Comparison of ENCODE assay signal across 12 cellular contexts in the genomic region with DNA sequence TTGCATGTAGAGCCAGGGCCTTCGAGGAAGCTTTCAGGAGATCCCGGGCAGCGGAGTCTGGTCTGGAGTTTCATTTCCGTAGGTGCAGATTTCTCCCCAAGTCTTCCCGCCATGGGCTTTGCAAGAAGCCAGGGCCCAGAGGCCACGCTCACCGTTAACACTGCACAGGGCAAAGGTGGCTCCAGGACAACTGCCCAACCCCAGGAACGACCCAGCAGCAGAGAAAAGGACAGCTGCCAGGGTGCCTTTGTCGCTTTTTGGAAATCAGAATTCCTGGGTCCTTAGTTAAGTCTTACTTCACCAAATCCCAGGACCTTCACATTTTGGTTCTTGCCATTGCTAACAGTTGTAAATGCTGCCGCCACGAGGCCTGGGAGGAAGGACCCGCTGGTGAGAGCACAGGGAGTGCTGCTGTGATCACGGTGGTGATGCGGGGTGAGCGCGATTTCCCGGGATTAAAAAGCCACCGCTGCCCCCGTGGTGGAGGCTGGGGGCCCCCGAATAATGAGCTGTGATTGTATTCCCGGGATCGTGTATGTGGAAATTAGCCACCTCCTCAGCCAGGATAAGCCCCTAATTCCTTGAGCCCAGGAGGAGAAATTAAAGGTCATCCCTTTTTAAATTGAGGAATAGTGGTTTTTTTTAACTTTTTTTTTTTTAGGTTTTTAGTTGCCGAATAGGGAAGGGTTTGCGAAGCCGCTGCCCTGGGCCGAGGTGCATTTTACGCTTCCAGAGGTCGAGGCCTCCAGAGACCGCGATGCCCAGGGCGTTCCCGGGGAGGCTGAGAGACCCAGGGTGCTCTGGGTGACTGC. TPM values are rescaled to one million over a fixed set of nuclear protein-coding genes. Genes with fewer than 3 reads are reported as not detected.
A peak's percentile ranks its signal among the peaks of the same experiment; 100 is the strongest.
DNase-seq lines count a peak whose midpoint lies in the region; ATAC-seq and TF ChIP-seq lines count a peak whose summit lies in the region.
"Had no signal": no experiment of that assay in that cellular context is flagged by ENCODE, and none has a peak within 500 bp of the region (broad histone marks: within the 10 kb centered on the region; RNA-seq: fewer than 3 reads in every experiment).

No MANE protein-coding gene starts in this region.

- intact Hi-C loops in naive thymus-derived CD4-positive, alpha-beta T cell (cut with micrococcal nuclease): loop anchor here in 1 of 2 donors (2.0 kb wide), 1 partner anchor 122 kb away; no protein-coding TSS in a partner anchor
- intact Hi-C loops in left colon (cut with DNase I, micrococcal nuclease): no loop called here
- intact Hi-C loops in breast epithelium (cut with DNase I; ENCODE audit: low total_unique reads): no loop called here

- peak overlapping the region in 9 of 10 donors; percentile 51 to 84 (median 72) for H3K4me3 Mint-ChIP-seq in naive thymus-derived CD4-positive, alpha-beta T cell

- H3K36me3 ChIP-seq in H7 (replicated peaks; ENCODE audit: control insufficient read depth, insufficient read depth, low read length): no peaks in the 10 kb centered on the region
- H3K36me3 ChIP-seq in naive thymus-derived CD4-positive, alpha-beta T cell (ENCODE audit: control insufficient read depth in 2 of 3, insufficient read depth in 3 of 3, low read length in 3 of 3): no peaks in the 10 kb centered on the region
- no peaks in the 10 kb centered on the region for H3K36me3 ChIP-seq in breast epithelium

- peaks cover 0 to 31% of the 10 kb centered on the region in 2 donors for H3K4me1 ChIP-seq in naive thymus-derived CD4-positive, alpha-beta T cell (ENCODE audit: control insufficient read depth in 2 of 2, insufficient read depth in 2 of 2, low read length in 2 of 2)
- peaks cover 4 to 10% of the 10 kb centered on the region in 2 donors for H3K4me1 ChIP-seq in breast epithelium

- DNase-seq in AG10803 (ENCODE audit: low read depth): no peak
- DNase-seq in H7: peak; percentile 78
- DNase-seq in cerebellar cortex (ENCODE audit: low spot score): peak; percentile 16
- peak in 1 of 9 donors; percentile 18 for DNase-seq in naive thymus-derived CD4-positive, alpha-beta T cell
- no peak for DNase-seq in left colon
- no peak for DNase-seq in breast epithelium (ENCODE audit: low spot score in 2 of 2)
- no peak for DNase-seq in NCI-H526 (lab: John Stamatoyannopoulos, UW)
- DNase-seq: DMS 273 treated with DMSO at 0.1 percent for 48 hours, foreskin melanocyte, mammary epithelial cell had no signal

- H3K27ac ChIP-seq in naive thymus-derived CD4-positive, alpha-beta T cell (ENCODE audit: low read depth, low read length): no peak overlapping the region
- H3K27ac ChIP-seq in breast epithelium: no peak overlapping the region

- H3K27ac Mint-ChIP-seq in naive thymus-derived CD4-positive, alpha-beta T cell: no peak overlapping the region
- H3K27ac Mint-ChIP-seq: stimulated activated effector memory CD8-positive, alpha-beta T cell treated with anti-CD3 and anti-CD28 coated beads, Interleukin-12 subunit alpha, Interleukin-12 subunit beta, amount 100 ng/mL, for 72 hours had no signal

- H3K27me3 Mint-ChIP-seq in naive thymus-derived CD4-positive, alpha-beta T cell: peaks cover 71 to 84% (median 80%) of the 10 kb centered on the region in 5 donors

- H3K9me3 Mint-ChIP-seq in naive thymus-derived CD4-positive, alpha-beta T cell: peaks cover 0 to 3% (median 0%) of the 10 kb centered on the region in 11 donors
- H3K9me3 Mint-ChIP-seq: stimulated activated effector memory CD8-positive, alpha-beta T cell treated with anti-CD3 and anti-CD28 coated beads, Interleukin-12 subunit alpha, Interleukin-12 subunit beta, amount 100 ng/mL, for 72 hours had no signal

- TF ChIP-seq CTCF in AG10803 (conservative IDR thresholded peaks at IDR 0.05; ENCODE audit: low read length) (peak; percentile 4; the same call in 1 of the 2 replicates), breast epithelium (IDR thresholded peaks at IDR 0.05) (no peak)

- CTCF ChIA-PET in naive thymus-derived CD4-positive, alpha-beta T cell (lab: Charles Lee): no interaction called here

- H3K4me3 ChIP-seq in AG10803 (ENCODE audit: low read length) (no peak overlapping the region), H7 (ENCODE audit: insufficient read depth, low read depth, low read length) (no peak overlapping the region), breast epithelium (no peak overlapping the region)
- no peak overlapping the region for H3K4me3 ChIP-seq in naive thymus-derived CD4-positive, alpha-beta T cell (ENCODE audit: low read length)

- H3K36me3 Mint-ChIP-seq in naive thymus-derived CD4-positive, alpha-beta T cell: peaks cover 0 to 1% (median 0%) of the 10 kb centered on the region in 5 donors
- H3K36me3 Mint-ChIP-seq: stimulated activated effector memory CD8-positive, alpha-beta T cell treated with anti-CD3 and anti-CD28 coated beads, Interleukin-12 subunit alpha, Interleukin-12 subunit beta, amount 100 ng/mL, for 72 hours had no signal

- ATAC-seq in naive thymus-derived CD4-positive, alpha-beta T cell: no peak
- ATAC-seq in left colon: no peak
- no peak for ATAC-seq in GM21526 (IDR thresholded peaks at IDR 0.05; ENCODE audit: low FRiP score, unreplicated experiment)
- ATAC-seq: stimulated activated effector memory CD8-positive, alpha-beta T cell treated with anti-CD3 and anti-CD28 coated beads, Interleukin-12 subunit alpha, Interleukin-12 subunit beta, amount 100 ng/mL, for 72 hours had no signal

- H3K27me3 ChIP-seq in H7 (ENCODE audit: control insufficient read depth, insufficient read depth, low read length) (peaks cover 98% of the 10 kb centered on the region), breast epithelium (peaks cover 12 to 99% of the 10 kb centered on the region in 2 donors)
- H3K27me3 ChIP-seq in naive thymus-derived CD4-positive, alpha-beta T cell (ENCODE audit: control insufficient read depth in 2 of 2, insufficient read depth in 2 of 2, low read length in 2 of 2): peaks cover 0 to 36% of the 10 kb centered on the region in 2 donors

- TF ChIP-seq POLR2A in breast epithelium (IDR thresholded peaks at IDR 0.05): no peak

- POLR2A ChIA-PET in naive thymus-derived CD4-positive, alpha-beta T cell (lab: Charles Lee): no interaction called here

- H3K4me1 Mint-ChIP-seq in naive thymus-derived CD4-positive, alpha-beta T cell: peaks cover 8 to 61% (median 51%) of the 10 kb centered on the region in 7 donors

- H3K9me3 ChIP-seq in naive thymus-derived CD4-positive, alpha-beta T cell (ENCODE audit: control insufficient read depth in 2 of 3, low read length in 3 of 3): no peaks in the 10 kb centered on the region
- no peaks in the 10 kb centered on the region for H3K9me3 ChIP-seq in breast epithelium

RNA-seq across cellular contexts. Expression of a gene that starts 8.2 kb away (rescaled TPM):
- 0.07 and 0.11 TPM in 2 replicates for total RNA-seq in H7 (2014; rRNA removed; shearing (Covaris generic))
- total RNA-seq in naive thymus-derived CD4-positive, alpha-beta T cell: under 1 TPM in 1 of 5 experiments, not detected in 4; 0.12 TPM
- polyA plus RNA-seq in naive thymus-derived CD4-positive, alpha-beta T cell: not detected
- total RNA-seq in left colon: under 1 TPM in 1 of 2 donors, not detected in 1; 0.34 TPM
- under 1 TPM; 0.15 to 0.33 (median 0.32) TPM for total RNA-seq in breast epithelium
- polyA plus RNA-seq: mammary epithelial cell had no signal

Comparison
In these comparisons a context has a peak if more than half of its experiments do, and no peak if none do; other contexts are left out.
1. DNase-seq: peak in H7 (single experiment) and cerebellar cortex (single experiment); none in AG10803 (single experiment), left colon (0 of 2), breast epithelium (0 of 2) and NCI-H526 (0 of 2).